ENCODE assay signal across 26 cellular contexts in the genomic region with DNA sequence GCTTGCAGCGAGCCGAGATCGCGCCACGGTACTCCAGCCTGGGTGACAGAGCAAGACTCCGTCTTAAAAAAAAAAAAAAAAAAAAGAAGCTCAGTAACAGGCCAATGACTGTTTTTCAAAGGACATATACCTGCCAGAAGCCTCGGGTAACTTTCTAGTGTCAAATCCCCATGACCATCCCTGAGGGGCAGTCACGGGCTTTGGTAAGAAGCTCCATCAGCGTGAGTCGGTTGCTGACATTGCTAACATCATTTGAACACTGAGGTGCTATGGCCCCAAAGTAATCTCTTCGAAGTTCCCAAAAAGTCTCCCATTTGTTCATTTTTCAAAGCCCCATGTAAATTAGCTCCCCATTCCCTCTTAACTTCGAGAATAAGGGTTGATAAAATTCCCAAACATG. TPM values are rescaled to one million over a fixed set of nuclear protein-coding genes. Genes with fewer than 3 reads are reported as not detected.
DNase-seq lines count a peak whose midpoint lies in the region; ATAC-seq and TF ChIP-seq lines count a peak whose summit lies in the region.
"Had no signal": no experiment of that assay in that cellular context is flagged by ENCODE, and none has a peak within 500 bp of the region (broad histone marks: within the 10 kb centered on the region; RNA-seq: fewer than 3 reads in every experiment).

No MANE protein-coding gene starts in this region.

- H3K4me3 Mint-ChIP-seq in activated CD4-positive, alpha-beta T cell treated with anti-CD3 and anti-CD28 coated beads, Interleukin-2, amount 10 ng/mL, durations not matched to agents 24 days and 14 days: no peak overlapping the region
- H3K4me3 Mint-ChIP-seq in naive thymus-derived CD4-positive, alpha-beta T cell: no peak overlapping the region
- no peak overlapping the region for H3K4me3 Mint-ChIP-seq in activated T-cell treated with anti-CD3 and anti-CD28 coated beads, Interleukin-2, amount 50 U/mL, for 4 hours
- H3K4me3 Mint-ChIP-seq: CD8-positive, alpha-beta memory T cell; stimulated activated memory B cell treated with anti-CD40 and anti-IgM and Interleukin-4, amounts not matched to agents 10 μg/mL and 1 μg/mL and 100 μg/mL, for 72 hours had no signal

- POLR2A ChIA-PET in naive thymus-derived CD4-positive, alpha-beta T cell (lab: Charles Lee): no interaction called here

- no peak overlapping the region for H3K27ac ChIP-seq in naive thymus-derived CD4-positive, alpha-beta T cell (ENCODE audit: low read depth, low read length)
- H3K27ac ChIP-seq: 22Rv1, brain microvascular endothelial cell, KMS-11, neutrophil, Peyer's patch, SJSA1 had no signal

- no peak overlapping the region for H3K27ac Mint-ChIP-seq in activated CD4-positive, alpha-beta T cell treated with anti-CD3 and anti-CD28 coated beads, Interleukin-2, amount 10 ng/mL, durations not matched to agents 24 days and 14 days
- no peak overlapping the region for H3K27ac Mint-ChIP-seq in naive thymus-derived CD4-positive, alpha-beta T cell
- H3K27ac Mint-ChIP-seq: stimulated activated memory B cell treated with anti-CD40 and anti-IgM and Interleukin-4, amounts not matched to agents 10 μg/mL and 1 μg/mL and 100 μg/mL, for 72 hours had no signal

- no peaks in the 10 kb centered on the region for H3K4me1 Mint-ChIP-seq in activated CD4-positive, alpha-beta T cell treated with anti-CD3 and anti-CD28 coated beads, Interleukin-2, amount 10 ng/mL, durations not matched to agents 24 days and 14 days
- H3K4me1 Mint-ChIP-seq in naive thymus-derived CD4-positive, alpha-beta T cell: no peaks in the 10 kb centered on the region
- no peaks in the 10 kb centered on the region for H3K4me1 Mint-ChIP-seq in activated T-cell treated with anti-CD3 and anti-CD28 coated beads, Interleukin-2, amount 50 U/mL, for 4 hours (ENCODE audit: low read depth)
- H3K4me1 Mint-ChIP-seq: CD8-positive, alpha-beta memory T cell; stimulated activated memory B cell treated with anti-CD40 and anti-IgM and Interleukin-4, amounts not matched to agents 10 μg/mL and 1 μg/mL and 100 μg/mL, for 72 hours had no signal

- intact Hi-C loops in activated CD4-positive, alpha-beta T cell treated with anti-CD3 and anti-CD28 coated beads, Interleukin-2, amount 10 ng/mL, durations not matched to agents 24 days and 14 days (cut with micrococcal nuclease): no loop called here
- intact Hi-C loops in posterior vena cava (cut with DNase I): no loop called here
- intact Hi-C loops in naive thymus-derived CD4-positive, alpha-beta T cell (cut with micrococcal nuclease): no loop called here

- TF ChIP-seq POLR2A in NB4 (IDR thresholded peaks at IDR 0.05; ENCODE audit: extremely low read depth, insufficient read length): no peak

- no peaks in the 10 kb centered on the region for H3K36me3 ChIP-seq in naive thymus-derived CD4-positive, alpha-beta T cell (ENCODE audit: control insufficient read depth in 2 of 3, insufficient read depth in 3 of 3, low read length in 3 of 3)
- H3K36me3 ChIP-seq: brain microvascular endothelial cell, Peyer's patch, SJSA1 had no signal

- no peaks in the 10 kb centered on the region for H3K36me3 Mint-ChIP-seq in activated CD4-positive, alpha-beta T cell treated with anti-CD3 and anti-CD28 coated beads, Interleukin-2, amount 10 ng/mL, durations not matched to agents 24 days and 14 days (ENCODE audit: low read depth)
- H3K36me3 Mint-ChIP-seq in naive thymus-derived CD4-positive, alpha-beta T cell: peaks cover 0 to 15% (median 0%) of the 10 kb centered on the region in 5 donors
- H3K36me3 Mint-ChIP-seq in activated T-cell treated with anti-CD3 and anti-CD28 coated beads, Interleukin-2, amount 50 U/mL, for 4 hours (ENCODE audit: insufficient read depth): no peaks in the 10 kb centered on the region
- H3K36me3 Mint-ChIP-seq: stimulated activated memory B cell treated with anti-CD40 and anti-IgM and Interleukin-4, amounts not matched to agents 10 μg/mL and 1 μg/mL and 100 μg/mL, for 72 hours had no signal

- CTCF ChIA-PET in naive thymus-derived CD4-positive, alpha-beta T cell (lab: Charles Lee): no interaction called here

- no peaks in the 10 kb centered on the region for H3K27me3 Mint-ChIP-seq in activated CD4-positive, alpha-beta T cell treated with anti-CD3 and anti-CD28 coated beads, Interleukin-2, amount 10 ng/mL, durations not matched to agents 24 days and 14 days
- peaks cover 0 to 4% (median 0%) of the 10 kb centered on the region in 5 donors for H3K27me3 Mint-ChIP-seq in naive thymus-derived CD4-positive, alpha-beta T cell
- H3K27me3 Mint-ChIP-seq in activated T-cell treated with anti-CD3 and anti-CD28 coated beads, Interleukin-2, amount 50 U/mL, for 4 hours (ENCODE audit: low read depth): no peaks in the 10 kb centered on the region
- H3K27me3 Mint-ChIP-seq: CD8-positive, alpha-beta memory T cell; stimulated activated memory B cell treated with anti-CD40 and anti-IgM and Interleukin-4, amounts not matched to agents 10 μg/mL and 1 μg/mL and 100 μg/mL, for 72 hours had no signal

- H3K9me3 Mint-ChIP-seq in activated CD4-positive, alpha-beta T cell treated with anti-CD3 and anti-CD28 coated beads, Interleukin-2, amount 10 ng/mL, durations not matched to agents 24 days and 14 days: no peaks in the 10 kb centered on the region
- H3K9me3 Mint-ChIP-seq in naive thymus-derived CD4-positive, alpha-beta T cell: no peaks in the 10 kb centered on the region
- H3K9me3 Mint-ChIP-seq in activated T-cell treated with anti-CD3 and anti-CD28 coated beads, Interleukin-2, amount 50 U/mL, for 4 hours: no peaks in the 10 kb centered on the region
- H3K9me3 Mint-ChIP-seq: CD8-positive, alpha-beta memory T cell; stimulated activated memory B cell treated with anti-CD40 and anti-IgM and Interleukin-4, amounts not matched to agents 10 μg/mL and 1 μg/mL and 100 μg/mL, for 72 hours had no signal

- H3K4me1 ChIP-seq in naive thymus-derived CD4-positive, alpha-beta T cell (ENCODE audit: control insufficient read depth in 2 of 2, insufficient read depth in 2 of 2, low read length in 2 of 2): no peaks in the 10 kb centered on the region
- H3K4me1 ChIP-seq: Peyer's patch, SJSA1 had no signal

- H3K9me3 ChIP-seq in naive thymus-derived CD4-positive, alpha-beta T cell (ENCODE audit: control insufficient read depth in 2 of 3, low read length in 3 of 3): no peaks in the 10 kb centered on the region
- H3K9me3 ChIP-seq: neutrophil, Peyer's patch had no signal

- no peaks in the 10 kb centered on the region for H3K27me3 ChIP-seq in naive thymus-derived CD4-positive, alpha-beta T cell (ENCODE audit: control insufficient read depth in 2 of 2, insufficient read depth in 2 of 2, low read length in 2 of 2)
- H3K27me3 ChIP-seq: brain microvascular endothelial cell, neutrophil, Peyer's patch, SJSA1 had no signal

- no peak overlapping the region for H3K4me3 ChIP-seq in NB4 (ENCODE audit: low read depth, low read length)
- no peak overlapping the region for H3K4me3 ChIP-seq in naive thymus-derived CD4-positive, alpha-beta T cell (ENCODE audit: low read length)
- H3K4me3 ChIP-seq: Peyer's patch, SJSA1 had no signal

- no peak for ATAC-seq in HG02870 (IDR thresholded peaks at IDR 0.05; ENCODE audit: unreplicated experiment)
- ATAC-seq in naive thymus-derived CD4-positive, alpha-beta T cell: no peak
- ATAC-seq in activated T-cell treated with anti-CD3 and anti-CD28 coated beads, Interleukin-2, amount 50 U/mL, for 4 hours: no peak
- ATAC-seq: stimulated activated memory B cell treated with anti-CD40 and anti-IgM and Interleukin-4, amounts not matched to agents 10 μg/mL and 1 μg/mL and 100 μg/mL, for 72 hours had no signal

- no peak for TF ChIP-seq CTCF in NB4 (IDR thresholded peaks at IDR 0.05; ENCODE audit: low read depth, low read length)

- DNase-seq in activated CD4-positive, alpha-beta T cell treated with anti-CD3 and anti-CD28 coated beads, Interleukin-2, amount 10 ng/mL, durations not matched to agents 24 days and 14 days: peak; percentile 36
- DNase-seq in activated CD4-positive, alpha-beta T cell treated with anti-CD3 and anti-CD28 coated beads for 4 hours: no peak
- DNase-seq in NB4 (ENCODE audit: low read depth) (peak; percentile 51), epidermal melanocyte (ENCODE audit: insufficient read length, low spot score) (peak; percentile 1), posterior vena cava (ENCODE audit: low spot score) (peak; percentile 13)
- no peak for DNase-seq in naive thymus-derived CD4-positive, alpha-beta T cell
- DNase-seq in activated T-cell treated with anti-CD3 and anti-CD28 coated beads, Interleukin-2, amount 50 U/mL, for 4 hours: no peak
- DNase-seq: activated CD8-positive, alpha-beta memory T cell treated with anti-CD3 and anti-CD28 coated beads for 24 hours; activated naive CD4-positive, alpha-beta T cell; activated T-cell treated with anti-CD3 and anti-CD28 coated beads, Interleukin-2, amount 50 U/mL, for 1 hour; AML-193; brain microvascular endothelial cell; CD8-positive, alpha-beta memory T cell; DMS53; MV-4-11; NCI-H2171; NCI-H524; NK-92 treated with Interleukin-12 subunit alpha and Interleukin-12 subunit beta, amount 100 ng/mL, for 24 hours; Peyer's patch; stimulated activated CD4-positive, alpha-beta T cell treated with anti-CD3 and anti-CD28 coated beads, Interleukin-2, amount 100 ng/mL, for 48 hours had no signal

RNA-seq across cellular contexts. Expression of a gene that starts 11.6 kb away (rescaled TPM):
- total RNA-seq in activated CD4-positive, alpha-beta T cell treated with anti-CD3 and anti-CD28 coated beads, Interleukin-2, amount 10 ng/mL, durations not matched to agents 24 days and 14 days: 6.4 and 7.2 TPM in 2 replicates
- total RNA-seq in posterior vena cava: 10 to 100 TPM; 21.2 to 49.5 TPM
- 10 to 100 TPM; 13.7 to 69.9 (median 48.2) TPM for total RNA-seq in naive thymus-derived CD4-positive, alpha-beta T cell
- polyA plus RNA-seq in naive thymus-derived CD4-positive, alpha-beta T cell: 1 to 10 TPM; 1.2 to 2.2 TPM
- 1 to 10 TPM; 1.7 to 2.6 (median 2.1) TPM for total RNA-seq in activated T-cell treated with anti-CD3 and anti-CD28 coated beads, Interleukin-2, amount 50 U/mL, for 4 hours

RNA-seq across cellular contexts. Expression of a gene that starts 53.9 kb away (rescaled TPM):
- 37.2 and 41.1 TPM in 2 replicates for total RNA-seq in activated CD4-positive, alpha-beta T cell treated with anti-CD3 and anti-CD28 coated beads, Interleukin-2, amount 10 ng/mL, durations not matched to agents 24 days and 14 days
- total RNA-seq in posterior vena cava: 10 to 100 TPM; 20.7 to 23.5 TPM
- total RNA-seq in naive thymus-derived CD4-positive, alpha-beta T cell: 10 to 100 TPM; 17.4 to 54.4 (median 30.0) TPM
- 10 to 100 TPM in 1 of 2 donors, 1 to 10 TPM in 1; 6.7 to 11.8 TPM for polyA plus RNA-seq in naive thymus-derived CD4-positive, alpha-beta T cell
- total RNA-seq in activated T-cell treated with anti-CD3 and anti-CD28 coated beads, Interleukin-2, amount 50 U/mL, for 4 hours: 10 to 100 TPM; 52.6 to 96.8 (median 70.9) TPM

Comparison
In these comparisons a context has a peak if more than half of its experiments do, and no peak if none do; other contexts are left out.
1. DNase-seq: peak in activated CD4-positive, alpha-beta T cell treated with anti-CD3 and anti-CD28 coated beads, Interleukin-2, amount 10 ng/mL, durations not matched to agents 24 days and 14 days (single experiment), NB4 (single experiment), epidermal melanocyte (single experiment) and posterior vena cava (single experiment); none in activated CD4-positive, alpha-beta T cell treated with anti-CD3 and anti-CD28 coated beads for 4 hours (0 of 2), naive thymus-derived CD4-positive, alpha-beta T cell (0 of 9) and activated T-cell treated with anti-CD3 and anti-CD28 coated beads, Interleukin-2, amount 50 U/mL, for 4 hours (single experiment).